ENCODE assay signal across 26 cellular contexts in genomic region chr12:47251919-47252318, GRCh38.
"Had no signal": no experiment of that assay in that cellular context is flagged by ENCODE, and none has a peak within 500 bp of the region (broad histone marks: within the 10 kb centered on the region; RNA-seq: fewer than 3 reads in every experiment).

No MANE protein-coding gene starts in this region.

- H3K27ac Mint-ChIP-seq: mesothelial cell of epicardium; nephron; stimulated activated effector memory CD8-positive, alpha-beta T cell treated with anti-CD3 and anti-CD28 coated beads, Interleukin-12 subunit alpha, Interleukin-12 subunit beta, amount 100 ng/mL, for 72 hours; stimulated activated naive CD8-positive, alpha-beta T cell treated with anti-CD3 and anti-CD28 coated beads, Interleukin-15, Interleukin-2, amounts not matched to agents 100 ng/mL and 50 ng/mL, for 24 hours had no signal

- H3K4me1 Mint-ChIP-seq: nephron, neural crest cell had no signal

- H3K27me3 ChIP-seq: pancreas, suprapubic skin, tibial artery, upper lobe of right lung had no signal

- H3K27ac ChIP-seq: left ventricle myocardium inferior, pancreas, prostate gland, skin epidermis, suprapubic skin, thoracic aorta, tibial artery, upper lobe of right lung had no signal

- H3K4me3 Mint-ChIP-seq: mesothelial cell of epicardium; nephron; neural crest cell; stimulated activated effector memory CD8-positive, alpha-beta T cell treated with anti-CD3 and anti-CD28 coated beads, Interleukin-12 subunit alpha, Interleukin-12 subunit beta, amount 100 ng/mL, for 72 hours; stimulated activated naive CD8-positive, alpha-beta T cell treated with anti-CD3 and anti-CD28 coated beads, Interleukin-15, Interleukin-2, amounts not matched to agents 100 ng/mL and 50 ng/mL, for 24 hours had no signal

- H3K36me3 ChIP-seq: left ventricle myocardium inferior, pancreas, prostate gland, suprapubic skin, thoracic aorta, tibial artery, upper lobe of right lung had no signal

- ATAC-seq: naive thymus-derived CD8-positive, alpha-beta T cell; pancreas; right cardiac atrium; sciatic nerve; stimulated activated effector memory CD8-positive, alpha-beta T cell treated with anti-CD3 and anti-CD28 coated beads, Interleukin-12 subunit alpha, Interleukin-12 subunit beta, amount 100 ng/mL, for 72 hours; upper lobe of right lung had no signal

- H3K9me3 ChIP-seq: pancreas, prostate gland, thoracic aorta, tibial artery, upper lobe of right lung had no signal

- DNase-seq: hypothalamus; islet precursor cell; left ventricle myocardium inferior; naive thymus-derived CD8-positive, alpha-beta T cell; nucleus accumbens; pancreas; posterior cingulate gyrus; retina; right cardiac atrium; stimulated activated CD4-positive, alpha-beta T cell treated with anti-CD3 and anti-CD28 coated beads, Interleukin-4, amount 100 ng/mL, for 24 hours; stimulated activated naive CD4-positive, alpha-beta T cell; tibial artery; trophoblast cell; upper lobe of right lung had no signal

- H3K4me3 ChIP-seq: left ventricle myocardium inferior, lung, pancreas, prostate gland, skin epidermis, suprapubic skin, thoracic aorta, tibial artery, upper lobe of right lung had no signal

- FAIRE-seq: pancreas, urothelium cell line had no signal

- H3K4me1 ChIP-seq: left ventricle myocardium inferior, upper lobe of right lung had no signal

- H3K27me3 Mint-ChIP-seq: naive thymus-derived CD8-positive, alpha-beta T cell; stimulated activated naive CD8-positive, alpha-beta T cell treated with anti-CD3 and anti-CD28 coated beads, Interleukin-15, Interleukin-2, amounts not matched to agents 100 ng/mL and 50 ng/mL, for 24 hours had no signal
